In genomic region chr11:113637636-113638035, GRCh38 we compare ENCODE assay signal across 19 cellular contexts.
DNase-seq lines count a peak whose midpoint lies in the region; ATAC-seq and TF ChIP-seq lines count a peak whose summit lies in the region.
"Had no signal": no experiment of that assay in that cellular context is flagged by ENCODE, and none has a peak within 500 bp of the region (broad histone marks: within the 10 kb centered on the region; RNA-seq: fewer than 3 reads in every experiment).

No MANE protein-coding gene starts in this region.

- peaks cover 2% of the 10 kb centered on the region for H3K27me3 Mint-ChIP-seq in endodermal cell (ENCODE audit: insufficient read depth)

- H3K9me3 Mint-ChIP-seq in endodermal cell, result peaks cover 6% of the 10 kb centered on the region
- H3K9me3 Mint-ChIP-seq: CD4-positive, alpha-beta T cell had no signal

- 50% methylated on average over 2 of the region's 2 CpGs; no CpG with 5 or more reads in 1 of the 2 experiments for WGBS in endodermal cell (ENCODE audit: insufficient coverage in 1 of 2, insufficient read length in 1 of 2), 2 experiments
- whole genome bisulfite sequencing in psoas muscle, 3 donors, result 45 to 65% (median 59%) methylated on average over 2 of the region's 2 CpGs

- H3K27ac Mint-ChIP-seq in endodermal cell, result no peak overlapping the region
- H3K27ac Mint-ChIP-seq: B cell; CD4-positive, alpha-beta T cell; CD8-positive, alpha-beta T cell had no signal

- no peak overlapping the region for H3K4me3 Mint-ChIP-seq in endodermal cell
- H3K4me3 Mint-ChIP-seq: B cell; CD4-positive, alpha-beta T cell; CD8-positive, alpha-beta T cell had no signal

- DNase-seq in DMS 273 (lab: John Stamatoyannopoulos, UW; ENCODE audit: unreplicated experiment) (peak; percentile 4), DMS 273 treated with DMSO at 0.1 percent for 48 hours (lab: John Stamatoyannopoulos, UW) (no peak), endodermal cell (peak; percentile 17), head of caudate nucleus (peak in 39 of 42 donors; percentile 14 to 80 (median 48)), psoas muscle (no peak), cardiac septum (ENCODE audit: low spot score) (no peak)
- DNase-seq: AML-193; Caco-2; Calu3; CD4-positive, alpha-beta T cell; CD8-positive, alpha-beta T cell; DMS79 treated with DMSO at 0.1 percent for 48 hours; GF-D8 had no signal

- ATAC-seq in psoas muscle, result no peak
- ATAC-seq in GM21528 (IDR thresholded peaks at IDR 0.05; ENCODE audit: low FRiP score, unreplicated experiment), result no peak
- ATAC-seq: A549; CD8-positive, alpha-beta T cell had no signal

- no peak for TF ChIP-seq CTCF in endodermal cell (conservative IDR thresholded peaks at IDR 0.05)
- no peak for TF ChIP-seq CTCF in psoas muscle (IDR thresholded peaks at IDR 0.05)

- H3K36me3 Mint-ChIP-seq in endodermal cell (ENCODE audit: low read depth), result no peaks in the 10 kb centered on the region
- H3K36me3 Mint-ChIP-seq: CD8-positive, alpha-beta T cell had no signal

- H3K9ac ChIP-seq in endodermal cell (ENCODE audit: extremely low read depth, low read length, poor library complexity, severe bottlenecking), result no peak overlapping the region
- H3K9ac ChIP-seq: BLaER1 treated with 17β-estradiol and CSF1 and Interleukin-3, amounts not matched to agents 10 nM and 100 nM had no signal

- H3K27me3 ChIP-seq in endodermal cell (ENCODE audit: control insufficient read depth, insufficient read depth, low read length, poor library complexity, severe bottlenecking) (no peaks in the 10 kb centered on the region), psoas muscle (ENCODE audit: insufficient read depth in 3 of 3, low read length in 2 of 3) (peaks cover 0 to 2% (median 0%) of the 10 kb centered on the region in 3 donors)
- H3K27me3 ChIP-seq: BLaER1 treated with 17β-estradiol and CSF1 and Interleukin-3, amounts not matched to agents 10 nM and 100 nM had no signal

- no peak overlapping the region for H3K4me3 ChIP-seq in endodermal cell (ENCODE audit: low read length)
- H3K4me3 ChIP-seq in psoas muscle, result no peak overlapping the region
- H3K4me3 ChIP-seq: A549; BLaER1 treated with 17β-estradiol and CSF1 and Interleukin-3, amounts not matched to agents 10 nM and 100 nM had no signal

- H3K4me1 ChIP-seq in endodermal cell (ENCODE audit: control insufficient read depth, insufficient read depth, low read length) (no peaks in the 10 kb centered on the region), psoas muscle (peaks cover 6% of the 10 kb centered on the region)
- H3K4me1 ChIP-seq: A549 had no signal

- no peaks in the 10 kb centered on the region for H3K36me3 ChIP-seq in endodermal cell (ENCODE audit: control insufficient read depth, insufficient read depth, low read length)
- no peaks in the 10 kb centered on the region for H3K36me3 ChIP-seq in psoas muscle (ENCODE audit: insufficient read depth in 1 of 2, low read depth in 1 of 2)
- H3K36me3 ChIP-seq: BLaER1 treated with 17β-estradiol and CSF1 and Interleukin-3, amounts not matched to agents 10 nM and 100 nM had no signal

- intact Hi-C loops in head of caudate nucleus (cut with DNase I) (no loop called here), psoas muscle (cut with DNase I) (no loop called here), cardiac septum (cut with DNase I) (no loop called here)

- peaks cover 5% of the 10 kb centered on the region for H3K4me1 Mint-ChIP-seq in endodermal cell
- H3K4me1 Mint-ChIP-seq: B cell had no signal

- H3K27ac ChIP-seq in endodermal cell (ENCODE audit: low read depth, low read length), result no peak overlapping the region
- H3K27ac ChIP-seq in psoas muscle, result no peak overlapping the region
- H3K27ac ChIP-seq: 22Rv1; A549; BLaER1 treated with 17β-estradiol and CSF1 and Interleukin-3, amounts not matched to agents 10 nM and 100 nM; C4-2B had no signal

- H3K9me3 ChIP-seq in endodermal cell (ENCODE audit: control insufficient read depth, low read length) (no peaks in the 10 kb centered on the region), psoas muscle (no peaks in the 10 kb centered on the region)
- H3K9me3 ChIP-seq: A549 had no signal

Comparison
In these comparisons a context has a peak if more than half of its experiments do, and no peak if none do; other contexts are left out.
1. DNase-seq: peak in DMS 273 (single experiment), endodermal cell (single experiment) and head of caudate nucleus (39 of 42); none in DMS 273 treated with DMSO at 0.1 percent for 48 hours (single experiment), psoas muscle (0 of 2) and cardiac septum (single experiment).